ENCODE assay signal across 8 cellular contexts in the genomic region with DNA sequence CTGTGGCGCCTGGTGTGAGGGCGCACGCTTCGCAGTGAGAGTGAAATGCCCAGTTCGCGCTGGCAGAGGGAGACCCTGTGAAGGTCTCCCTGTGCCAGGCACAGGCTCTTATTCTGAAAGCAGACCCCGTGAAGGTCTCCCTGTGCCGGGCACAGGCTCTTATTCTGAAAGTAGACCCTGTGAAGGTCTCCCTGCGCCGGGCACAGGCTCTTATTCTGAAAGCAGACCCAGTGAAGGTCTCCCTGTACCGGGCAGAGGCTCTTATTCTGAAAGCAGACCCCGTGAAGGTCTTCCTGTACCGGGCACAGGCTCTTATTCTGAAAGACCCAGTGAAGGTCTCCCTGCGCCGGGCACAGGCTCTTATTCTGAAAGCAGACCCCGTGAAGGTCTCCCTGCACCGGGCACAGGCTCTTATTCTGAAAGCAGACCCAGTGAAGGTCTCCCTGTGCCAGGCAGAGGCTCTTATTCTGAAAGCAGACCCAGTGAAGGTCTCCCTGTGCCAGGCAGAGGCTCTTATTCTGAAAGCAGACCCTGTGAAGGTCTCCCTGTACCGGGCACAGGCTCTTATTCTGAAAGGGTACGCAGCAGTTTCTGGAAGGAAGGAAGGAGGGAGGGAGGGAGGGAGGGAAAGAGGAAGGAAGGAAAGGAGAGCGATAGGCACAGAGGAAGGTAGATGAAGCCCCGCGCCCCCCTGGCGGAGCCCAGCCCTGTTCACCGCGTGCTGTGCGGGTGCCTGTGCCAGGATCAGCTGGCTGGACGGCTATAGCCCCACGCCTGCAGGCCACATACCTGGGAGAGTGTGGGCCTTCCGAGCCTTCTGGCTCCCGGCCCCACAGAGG. TPM values are rescaled to one million over a fixed set of nuclear protein-coding genes. Genes with fewer than 3 reads are reported as not detected.
A peak's percentile ranks its signal among the peaks of the same experiment; 100 is the strongest.
DNase-seq lines count a peak whose midpoint lies in the region; ATAC-seq, FAIRE-seq and TF ChIP-seq lines count a peak whose summit lies in the region.

No MANE protein-coding gene starts in this region.

- DNase-seq in GM12892 (ENCODE audit: insufficient read length) = no peak
- DNase-seq in NCI-H510A (lab: John Stamatoyannopoulos, UW) = peak; percentile 81
- DNase-seq in activated CD4-positive, alpha-beta T cell treated with anti-CD3 and anti-CD28 coated beads, Interleukin-2, amount 50 U/mL, for 4 hours = peak; percentile 32 to 34
- DNase-seq in lower lobe of right lung = peak; percentile 80
- DNase-seq in stimulated activated CD4-positive, alpha-beta T cell treated with anti-CD3 and anti-CD28 coated beads, Interleukin-4, amount 100 ng/mL, for 48 hours (ENCODE audit: low read depth in 2 of 2) = peak; percentile 20 to 26

- no peak for TF ChIP-seq CTCF in lower lobe of right lung (IDR thresholded peaks at IDR 0.05)

- H3K4me1 ChIP-seq in ectodermal cell (ENCODE audit: control insufficient read depth, insufficient read depth, low read length) (peaks cover 6% of the 10 kb centered on the region), lower lobe of right lung (peaks cover 47% of the 10 kb centered on the region)

- ATAC-seq in lower lobe of right lung (peak; percentile 68 to 71), HG02840 (IDR thresholded peaks at IDR 0.05; ENCODE audit: low FRiP score, unreplicated experiment) (no peak), HG03025 (IDR thresholded peaks at IDR 0.05; ENCODE audit: low FRiP score, unreplicated experiment) (no peak)

- TF ChIP-seq POLR2A in GM12892 (IDR thresholded peaks at IDR 0.05; ENCODE audit: low read depth, low read length) = no peak

- WGBS in ectodermal cell, 2 experiments = 43 to 44% methylated on average over 30 of the region's 30 CpGs

- H3K27ac ChIP-seq in ectodermal cell (ENCODE audit: insufficient read depth, low read depth, low read length, poor library complexity, severe bottlenecking) (peak overlapping the region; percentile 55), lower lobe of right lung (peak overlapping the region; percentile 89)

- H3K4me3 ChIP-seq in ectodermal cell (ENCODE audit: insufficient read depth, low read depth, low read length) (peak overlapping the region; percentile 27), lower lobe of right lung (peak overlapping the region; percentile 70)

- FAIRE-seq in GM12892 (lab: Jason Lieb, UNC) = peak; percentile 21

- intact Hi-C loops in lower lobe of right lung (cut with DNase I) = no loop called here

- H3K36me3 ChIP-seq in ectodermal cell (ENCODE audit: control insufficient read depth, insufficient read depth, low read length) (peaks cover 27% of the 10 kb centered on the region), lower lobe of right lung (peaks cover 29% of the 10 kb centered on the region)

- no peaks in the 10 kb centered on the region for H3K27me3 ChIP-seq in ectodermal cell (ENCODE audit: control insufficient read depth, insufficient read depth, low read length, poor library complexity, severe bottlenecking)
- no peaks in the 10 kb centered on the region for H3K27me3 ChIP-seq in lower lobe of right lung (ENCODE audit: low read depth)

- no peaks in the 10 kb centered on the region for H3K9me3 ChIP-seq in ectodermal cell (ENCODE audit: control insufficient read depth, low read length)
- H3K9me3 ChIP-seq in lower lobe of right lung = no peaks in the 10 kb centered on the region

RNA-seq across cellular contexts. Expression of gene WDR45B, which starts 55.3 kb away (rescaled TPM):
- 36.7 TPM for polyA plus RNA-seq in GM12892 (2012; ENCODE audit: missing spikeins)
- 91.6 TPM for polyA plus RNA-seq in ectodermal cell (2013, experiment 1 of 4)
- polyA plus RNA-seq in ectodermal cell (2013, experiment 2 of 4) = 92.5 TPM
- 82.7 TPM for polyA plus RNA-seq in ectodermal cell (2013, experiment 3 of 4)
- polyA plus RNA-seq in ectodermal cell (2013, experiment 4 of 4) = 87.9 TPM
- total RNA-seq in lower lobe of right lung = 66.1 TPM

Comparison
In these comparisons a context has a peak if more than half of its experiments do, and no peak if none do; other contexts are left out.
1. ATAC-seq: peak in lower lobe of right lung (2 of 2); none in HG02840 (single experiment) and HG03025 (single experiment).